In genomic region chr18:59345556-59345955, GRCh38 we compare ENCODE assay signal across 1 cellular context.
TF ChIP-seq lines count a peak whose summit lies in the region.

No MANE protein-coding gene starts in this region.

TF ChIP-seq in HepG2, 621 proteins besides CTCF, POLR2A, EP300 and RAD21 (continued from another document):
- TF ChIP-seq, protein P1, sequence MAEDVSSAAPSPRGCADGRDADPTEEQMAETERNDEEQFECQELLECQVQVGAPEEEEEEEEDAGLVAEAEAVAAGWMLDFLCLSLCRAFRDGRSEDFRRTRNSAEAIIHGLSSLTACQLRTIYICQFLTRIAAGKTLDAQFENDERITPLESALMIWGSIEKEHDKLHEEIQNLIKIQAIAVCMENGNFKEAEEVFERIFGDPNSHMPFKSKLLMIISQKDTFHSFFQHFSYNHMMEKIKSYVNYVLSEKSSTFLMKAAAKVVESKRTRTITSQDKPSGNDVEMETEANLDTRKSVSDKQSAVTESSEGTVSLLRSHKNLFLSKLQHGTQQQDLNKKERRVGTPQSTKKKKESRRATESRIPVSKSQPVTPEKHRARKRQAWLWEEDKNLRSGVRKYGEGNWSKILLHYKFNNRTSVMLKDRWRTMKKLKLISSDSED (CRISPR knock-in tag; IDR thresholded peaks at IDR 0.05), result no peak
- TF ChIP-seq, protein P2, sequence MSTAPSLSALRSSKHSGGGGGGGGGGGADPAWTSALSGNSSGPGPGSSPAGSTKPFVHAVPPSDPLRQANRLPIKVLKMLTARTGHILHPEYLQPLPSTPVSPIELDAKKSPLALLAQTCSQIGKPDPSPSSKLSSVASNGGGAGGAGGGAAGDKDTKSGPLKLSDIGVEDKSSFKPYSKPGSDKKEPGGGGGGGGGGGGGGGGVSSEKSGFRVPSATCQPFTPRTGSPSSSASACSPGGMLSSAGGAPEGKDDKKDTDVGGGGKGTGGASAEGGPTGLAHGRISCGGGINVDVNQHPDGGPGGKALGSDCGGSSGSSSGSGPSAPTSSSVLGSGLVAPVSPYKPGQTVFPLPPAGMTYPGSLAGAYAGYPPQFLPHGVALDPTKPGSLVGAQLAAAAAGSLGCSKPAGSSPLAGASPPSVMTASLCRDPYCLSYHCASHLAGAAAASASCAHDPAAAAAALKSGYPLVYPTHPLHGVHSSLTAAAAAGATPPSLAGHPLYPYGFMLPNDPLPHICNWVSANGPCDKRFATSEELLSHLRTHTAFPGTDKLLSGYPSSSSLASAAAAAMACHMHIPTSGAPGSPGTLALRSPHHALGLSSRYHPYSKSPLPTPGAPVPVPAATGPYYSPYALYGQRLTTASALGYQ (CRISPR knock-in tag; IDR thresholded peaks at IDR 0.05), result no peak
- TF ChIP-seq ZNF232 (CRISPR knock-in tag; IDR thresholded peaks at IDR 0.05; ENCODE audit: borderline replicate concordance), result no peak
- TF ChIP-seq, protein P3, sequence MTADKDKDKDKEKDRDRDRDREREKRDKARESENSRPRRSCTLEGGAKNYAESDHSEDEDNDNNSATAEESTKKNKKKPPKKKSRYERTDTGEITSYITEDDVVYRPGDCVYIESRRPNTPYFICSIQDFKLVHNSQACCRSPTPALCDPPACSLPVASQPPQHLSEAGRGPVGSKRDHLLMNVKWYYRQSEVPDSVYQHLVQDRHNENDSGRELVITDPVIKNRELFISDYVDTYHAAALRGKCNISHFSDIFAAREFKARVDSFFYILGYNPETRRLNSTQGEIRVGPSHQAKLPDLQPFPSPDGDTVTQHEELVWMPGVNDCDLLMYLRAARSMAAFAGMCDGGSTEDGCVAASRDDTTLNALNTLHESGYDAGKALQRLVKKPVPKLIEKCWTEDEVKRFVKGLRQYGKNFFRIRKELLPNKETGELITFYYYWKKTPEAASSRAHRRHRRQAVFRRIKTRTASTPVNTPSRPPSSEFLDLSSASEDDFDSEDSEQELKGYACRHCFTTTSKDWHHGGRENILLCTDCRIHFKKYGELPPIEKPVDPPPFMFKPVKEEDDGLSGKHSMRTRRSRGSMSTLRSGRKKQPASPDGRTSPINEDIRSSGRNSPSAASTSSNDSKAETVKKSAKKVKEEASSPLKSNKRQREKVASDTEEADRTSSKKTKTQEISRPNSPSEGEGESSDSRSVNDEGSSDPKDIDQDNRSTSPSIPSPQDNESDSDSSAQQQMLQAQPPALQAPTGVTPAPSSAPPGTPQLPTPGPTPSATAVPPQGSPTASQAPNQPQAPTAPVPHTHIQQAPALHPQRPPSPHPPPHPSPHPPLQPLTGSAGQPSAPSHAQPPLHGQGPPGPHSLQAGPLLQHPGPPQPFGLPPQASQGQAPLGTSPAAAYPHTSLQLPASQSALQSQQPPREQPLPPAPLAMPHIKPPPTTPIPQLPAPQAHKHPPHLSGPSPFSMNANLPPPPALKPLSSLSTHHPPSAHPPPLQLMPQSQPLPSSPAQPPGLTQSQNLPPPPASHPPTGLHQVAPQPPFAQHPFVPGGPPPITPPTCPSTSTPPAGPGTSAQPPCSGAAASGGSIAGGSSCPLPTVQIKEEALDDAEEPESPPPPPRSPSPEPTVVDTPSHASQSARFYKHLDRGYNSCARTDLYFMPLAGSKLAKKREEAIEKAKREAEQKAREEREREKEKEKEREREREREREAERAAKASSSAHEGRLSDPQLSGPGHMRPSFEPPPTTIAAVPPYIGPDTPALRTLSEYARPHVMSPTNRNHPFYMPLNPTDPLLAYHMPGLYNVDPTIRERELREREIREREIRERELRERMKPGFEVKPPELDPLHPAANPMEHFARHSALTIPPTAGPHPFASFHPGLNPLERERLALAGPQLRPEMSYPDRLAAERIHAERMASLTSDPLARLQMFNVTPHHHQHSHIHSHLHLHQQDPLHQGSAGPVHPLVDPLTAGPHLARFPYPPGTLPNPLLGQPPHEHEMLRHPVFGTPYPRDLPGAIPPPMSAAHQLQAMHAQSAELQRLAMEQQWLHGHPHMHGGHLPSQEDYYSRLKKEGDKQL (CRISPR knock-in tag; IDR thresholded peaks at IDR 0.05; ENCODE audit: low read depth), result no peak
- no peak for TF ChIP-seq ONECUT2 (CRISPR knock-in tag; IDR thresholded peaks at IDR 0.05)
- TF ChIP-seq, protein P4, sequence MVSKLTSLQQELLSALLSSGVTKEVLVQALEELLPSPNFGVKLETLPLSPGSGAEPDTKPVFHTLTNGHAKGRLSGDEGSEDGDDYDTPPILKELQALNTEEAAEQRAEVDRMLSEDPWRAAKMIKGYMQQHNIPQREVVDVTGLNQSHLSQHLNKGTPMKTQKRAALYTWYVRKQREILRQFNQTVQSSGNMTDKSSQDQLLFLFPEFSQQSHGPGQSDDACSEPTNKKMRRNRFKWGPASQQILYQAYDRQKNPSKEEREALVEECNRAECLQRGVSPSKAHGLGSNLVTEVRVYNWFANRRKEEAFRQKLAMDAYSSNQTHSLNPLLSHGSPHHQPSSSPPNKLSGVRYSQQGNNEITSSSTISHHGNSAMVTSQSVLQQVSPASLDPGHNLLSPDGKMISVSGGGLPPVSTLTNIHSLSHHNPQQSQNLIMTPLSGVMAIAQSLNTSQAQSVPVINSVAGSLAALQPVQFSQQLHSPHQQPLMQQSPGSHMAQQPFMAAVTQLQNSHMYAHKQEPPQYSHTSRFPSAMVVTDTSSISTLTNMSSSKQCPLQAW (CRISPR knock-in tag; IDR thresholded peaks at IDR 0.05), result no peak
- no peak for TF ChIP-seq ZNF33A (CRISPR knock-in tag; IDR thresholded peaks at IDR 0.05; ENCODE audit: borderline replicate concordance)
- TF ChIP-seq ZNF101 (CRISPR knock-in tag; IDR thresholded peaks at IDR 0.05; ENCODE audit: borderline replicate concordance, low read depth), result no peak
- no peak for TF ChIP-seq CCAR2 (optimal IDR thresholded peaks at IDR 0.05; ENCODE audit: low read depth, low read length)
- no peak for TF ChIP-seq CAMTA2 (CRISPR knock-in tag; IDR thresholded peaks at IDR 0.05; ENCODE audit: borderline replicate concordance)
- no peak for TF ChIP-seq CHD2 (IDR thresholded peaks at IDR 0.05; ENCODE audit: low read depth, low read length)
- no peak for TF ChIP-seq CBFB (CRISPR knock-in tag; IDR thresholded peaks at IDR 0.05)
